Comparison of ENCODE assay signal across 14 cellular contexts in genomic region chr4:152117501-152117900, GRCh38.
"Had no signal": no experiment of that assay in that cellular context is flagged by ENCODE, and none has a peak within 500 bp of the region (broad histone marks: within the 10 kb centered on the region; RNA-seq: fewer than 3 reads in every experiment).

No MANE protein-coding gene starts in this region.

- H3K4me1 ChIP-seq: prostate gland, transverse colon had no signal

- H3K9me3 ChIP-seq: prostate gland, transverse colon had no signal

- ATAC-seq: activated naive CD4-positive, alpha-beta T cell treated with anti-CD3 and anti-CD28 coated beads, Interleukin-2, amount 50 U/mL, for 72 hours; sciatic nerve; stimulated activated naive B cell treated with anti-CD40 and anti-IgM and Interleukin-4, amounts not matched to agents 10 μg/mL and 1 μg/mL and 100 μg/mL, for 72 hours had no signal

- H3K27ac ChIP-seq: prostate gland, spleen, transverse colon, VCaP had no signal

- H3K4me3 Mint-ChIP-seq: nephron progenitor cell had no signal

- H3K27ac Mint-ChIP-seq: stimulated activated naive B cell treated with anti-CD40 and anti-IgM and Interleukin-4, amounts not matched to agents 10 μg/mL and 1 μg/mL and 100 μg/mL, for 72 hours had no signal

- H3K36me3 ChIP-seq: prostate gland, spleen, transverse colon had no signal

- H3K36me3 Mint-ChIP-seq: stimulated activated naive B cell treated with anti-CD40 and anti-IgM and Interleukin-4, amounts not matched to agents 10 μg/mL and 1 μg/mL and 100 μg/mL, for 72 hours had no signal

- H3K4me3 ChIP-seq: lung, prostate gland, spleen, transverse colon had no signal

- H3K27me3 ChIP-seq: spleen, transverse colon had no signal

- DNase-seq: anterior cingulate cortex; effector memory CD4-positive, alpha-beta T cell; hypothalamus; nephron progenitor cell; spleen; stimulated activated CD4-positive, alpha-beta T cell treated with anti-CD3 and anti-CD28 coated beads, Interleukin-1b, Interleukin-23, amount 100 ng/mL, for 48 hours; stimulated activated naive B cell treated with anti-CD40 and anti-IgM and Interleukin-4, amounts not matched to agents 10 μg/mL and 1 μg/mL and 100 μg/mL, for 72 hours; T1000; transverse colon had no signal
